Comparison of ENCODE assay signal across 1 cellular context in genomic region chr2:55232084-55232862, GRCh38.
A peak's percentile ranks its signal among the peaks of the same experiment; 100 is the strongest.
TF ChIP-seq lines count a peak whose summit lies in the region.

TSS of gene CLHC1 (minus strand) at chr2:55232293. CDS start at chr2:55222411, 9,882 bp downstream.
TSS of gene RPS27A (plus strand) at chr2:55232688. CDS start at chr2:55232825, 137 bp downstream.

TF ChIP-seq in WTC11, 78 proteins besides CTCF, POLR2A, EP300 and RAD21 (continued from another document and continues in another):
- TF ChIP-seq FOXP4 (CRISPR knock-in tag; IDR thresholded peaks at IDR 0.05) (peak; percentile 27; the same call in 1 of the 2 replicates), ZNF317 (CRISPR knock-in tag; IDR thresholded peaks at IDR 0.05; ENCODE audit: borderline replicate concordance, low read depth) (no peak), CDX4 (CRISPR knock-in tag; IDR thresholded peaks at IDR 0.05; ENCODE audit: borderline replicate concordance) (no peak), ZNF219 (CRISPR knock-in tag; IDR thresholded peaks at IDR 0.05; ENCODE audit: borderline replicate concordance) (no peak; the same call in 1 of the 2 replicates), RELA (CRISPR knock-in tag; IDR thresholded peaks at IDR 0.05; ENCODE audit: borderline replicate concordance) (no peak), MYBL2 (CRISPR knock-in tag; IDR thresholded peaks at IDR 0.05) (0 out of 2 replicates have a peak, but pooled peaks have one; percentile 48), ZNF263 (CRISPR knock-in tag; IDR thresholded peaks at IDR 0.05; ENCODE audit: low read depth) (no peak), ETV6 (CRISPR knock-in tag; IDR thresholded peaks at IDR 0.05) (0 out of 2 replicates have a peak, but pooled peaks have one; percentile 49), ZNF671 (CRISPR knock-in tag; IDR thresholded peaks at IDR 0.05) (no peak), MXD4 (CRISPR knock-in tag; IDR thresholded peaks at IDR 0.05; ENCODE audit: borderline replicate concordance) (no peak), GTF2I (CRISPR knock-in tag; conservative IDR thresholded peaks at IDR 0.05) (no peak), JAZF1 (CRISPR knock-in tag; IDR thresholded peaks at IDR 0.05) (no peak), FOXP1 (CRISPR knock-in tag; IDR thresholded peaks at IDR 0.05; ENCODE audit: borderline replicate concordance) (no peak), OVOL2 (CRISPR knock-in tag; IDR thresholded peaks at IDR 0.05; ENCODE audit: borderline replicate concordance) (no peak), JUN (CRISPR knock-in tag; IDR thresholded peaks at IDR 0.05) (no peak; the same call in 1 of the 2 replicates), E2F1 (CRISPR knock-in tag; IDR thresholded peaks at IDR 0.05) (no peak), SMAD3 (CRISPR knock-in tag; IDR thresholded peaks at IDR 0.05; ENCODE audit: borderline replicate concordance) (no peak), ELF4 (CRISPR knock-in tag; IDR thresholded peaks at IDR 0.05; ENCODE audit: low read depth) (no peak), FOXK1 (CRISPR knock-in tag; IDR thresholded peaks at IDR 0.05) (peak; percentile 17; the same call in 1 of the 2 replicates), SP1 (CRISPR knock-in tag; conservative IDR thresholded peaks at IDR 0.05) (peak; percentile 54), NFE2L1 (CRISPR knock-in tag; IDR thresholded peaks at IDR 0.05) (peak; percentile 45; the same call in 1 of the 2 replicates), ZNF396 (CRISPR knock-in tag; IDR thresholded peaks at IDR 0.05; ENCODE audit: borderline replicate concordance) (no peak), GABPB1 (CRISPR knock-in tag; IDR thresholded peaks at IDR 0.05) (peak; percentile 49; the same call in 1 of the 2 replicates), NR1H2 (CRISPR knock-in tag; IDR thresholded peaks at IDR 0.05) (no peak), NFYB (CRISPR knock-in tag; conservative IDR thresholded peaks at IDR 0.05; ENCODE audit: low read depth) (0 out of 2 replicates have a peak, but pooled peaks have one; percentile 7), ARID4B (CRISPR knock-in tag; IDR thresholded peaks at IDR 0.05; ENCODE audit: borderline replicate concordance) (peak; percentile 70; the same call in 1 of the 2 replicates), HMGXB4 (CRISPR knock-in tag; IDR thresholded peaks at IDR 0.05) (no peak)
- TF ChIP-seq, protein P1, sequence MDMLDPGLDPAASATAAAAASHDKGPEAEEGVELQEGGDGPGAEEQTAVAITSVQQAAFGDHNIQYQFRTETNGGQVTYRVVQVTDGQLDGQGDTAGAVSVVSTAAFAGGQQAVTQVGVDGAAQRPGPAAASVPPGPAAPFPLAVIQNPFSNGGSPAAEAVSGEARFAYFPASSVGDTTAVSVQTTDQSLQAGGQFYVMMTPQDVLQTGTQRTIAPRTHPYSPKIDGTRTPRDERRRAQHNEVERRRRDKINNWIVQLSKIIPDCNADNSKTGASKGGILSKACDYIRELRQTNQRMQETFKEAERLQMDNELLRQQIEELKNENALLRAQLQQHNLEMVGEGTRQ (CRISPR knock-in tag; IDR thresholded peaks at IDR 0.05) = no peak
- TF ChIP-seq, protein P2, sequence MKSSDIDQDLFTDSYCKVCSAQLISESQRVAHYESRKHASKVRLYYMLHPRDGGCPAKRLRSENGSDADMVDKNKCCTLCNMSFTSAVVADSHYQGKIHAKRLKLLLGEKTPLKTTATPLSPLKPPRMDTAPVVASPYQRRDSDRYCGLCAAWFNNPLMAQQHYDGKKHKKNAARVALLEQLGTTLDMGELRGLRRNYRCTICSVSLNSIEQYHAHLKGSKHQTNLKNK (CRISPR knock-in tag; IDR thresholded peaks at IDR 0.05) = no peak
- TF ChIP-seq, protein P3, sequence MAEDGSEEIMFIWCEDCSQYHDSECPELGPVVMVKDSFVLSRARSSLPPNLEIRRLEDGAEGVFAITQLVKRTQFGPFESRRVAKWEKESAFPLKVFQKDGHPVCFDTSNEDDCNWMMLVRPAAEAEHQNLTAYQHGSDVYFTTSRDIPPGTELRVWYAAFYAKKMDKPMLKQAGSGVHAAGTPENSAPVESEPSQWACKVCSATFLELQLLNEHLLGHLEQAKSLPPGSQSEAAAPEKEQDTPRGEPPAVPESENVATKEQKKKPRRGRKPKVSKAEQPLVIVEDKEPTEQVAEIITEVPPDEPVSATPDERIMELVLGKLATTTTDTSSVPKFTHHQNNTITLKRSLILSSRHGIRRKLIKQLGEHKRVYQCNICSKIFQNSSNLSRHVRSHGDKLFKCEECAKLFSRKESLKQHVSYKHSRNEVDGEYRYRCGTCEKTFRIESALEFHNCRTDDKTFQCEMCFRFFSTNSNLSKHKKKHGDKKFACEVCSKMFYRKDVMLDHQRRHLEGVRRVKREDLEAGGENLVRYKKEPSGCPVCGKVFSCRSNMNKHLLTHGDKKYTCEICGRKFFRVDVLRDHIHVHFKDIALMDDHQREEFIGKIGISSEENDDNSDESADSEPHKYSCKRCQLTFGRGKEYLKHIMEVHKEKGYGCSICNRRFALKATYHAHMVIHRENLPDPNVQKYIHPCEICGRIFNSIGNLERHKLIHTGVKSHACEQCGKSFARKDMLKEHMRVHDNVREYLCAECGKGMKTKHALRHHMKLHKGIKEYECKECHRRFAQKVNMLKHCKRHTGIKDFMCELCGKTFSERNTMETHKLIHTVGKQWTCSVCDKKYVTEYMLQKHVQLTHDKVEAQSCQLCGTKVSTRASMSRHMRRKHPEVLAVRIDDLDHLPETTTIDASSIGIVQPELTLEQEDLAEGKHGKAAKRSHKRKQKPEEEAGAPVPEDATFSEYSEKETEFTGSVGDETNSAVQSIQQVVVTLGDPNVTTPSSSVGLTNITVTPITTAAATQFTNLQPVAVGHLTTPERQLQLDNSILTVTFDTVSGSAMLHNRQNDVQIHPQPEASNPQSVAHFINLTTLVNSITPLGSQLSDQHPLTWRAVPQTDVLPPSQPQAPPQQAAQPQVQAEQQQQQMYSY (CRISPR knock-in tag; IDR thresholded peaks at IDR 0.05) = no peak
- TF ChIP-seq, protein P4, sequence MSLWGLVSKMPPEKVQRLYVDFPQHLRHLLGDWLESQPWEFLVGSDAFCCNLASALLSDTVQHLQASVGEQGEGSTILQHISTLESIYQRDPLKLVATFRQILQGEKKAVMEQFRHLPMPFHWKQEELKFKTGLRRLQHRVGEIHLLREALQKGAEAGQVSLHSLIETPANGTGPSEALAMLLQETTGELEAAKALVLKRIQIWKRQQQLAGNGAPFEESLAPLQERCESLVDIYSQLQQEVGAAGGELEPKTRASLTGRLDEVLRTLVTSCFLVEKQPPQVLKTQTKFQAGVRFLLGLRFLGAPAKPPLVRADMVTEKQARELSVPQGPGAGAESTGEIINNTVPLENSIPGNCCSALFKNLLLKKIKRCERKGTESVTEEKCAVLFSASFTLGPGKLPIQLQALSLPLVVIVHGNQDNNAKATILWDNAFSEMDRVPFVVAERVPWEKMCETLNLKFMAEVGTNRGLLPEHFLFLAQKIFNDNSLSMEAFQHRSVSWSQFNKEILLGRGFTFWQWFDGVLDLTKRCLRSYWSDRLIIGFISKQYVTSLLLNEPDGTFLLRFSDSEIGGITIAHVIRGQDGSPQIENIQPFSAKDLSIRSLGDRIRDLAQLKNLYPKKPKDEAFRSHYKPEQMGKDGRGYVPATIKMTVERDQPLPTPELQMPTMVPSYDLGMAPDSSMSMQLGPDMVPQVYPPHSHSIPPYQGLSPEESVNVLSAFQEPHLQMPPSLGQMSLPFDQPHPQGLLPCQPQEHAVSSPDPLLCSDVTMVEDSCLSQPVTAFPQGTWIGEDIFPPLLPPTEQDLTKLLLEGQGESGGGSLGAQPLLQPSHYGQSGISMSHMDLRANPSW (CRISPR knock-in tag; conservative IDR thresholded peaks at IDR 0.05; ENCODE audit: low read depth) = no peak
- TF ChIP-seq, protein P5, sequence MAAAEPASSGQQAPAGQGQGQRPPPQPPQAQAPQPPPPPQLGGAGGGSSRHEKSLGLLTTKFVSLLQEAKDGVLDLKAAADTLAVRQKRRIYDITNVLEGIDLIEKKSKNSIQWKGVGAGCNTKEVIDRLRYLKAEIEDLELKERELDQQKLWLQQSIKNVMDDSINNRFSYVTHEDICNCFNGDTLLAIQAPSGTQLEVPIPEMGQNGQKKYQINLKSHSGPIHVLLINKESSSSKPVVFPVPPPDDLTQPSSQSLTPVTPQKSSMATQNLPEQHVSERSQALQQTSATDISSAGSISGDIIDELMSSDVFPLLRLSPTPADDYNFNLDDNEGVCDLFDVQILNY (CRISPR knock-in tag; IDR thresholded peaks at IDR 0.05) = no peak
- TF ChIP-seq, protein P6, sequence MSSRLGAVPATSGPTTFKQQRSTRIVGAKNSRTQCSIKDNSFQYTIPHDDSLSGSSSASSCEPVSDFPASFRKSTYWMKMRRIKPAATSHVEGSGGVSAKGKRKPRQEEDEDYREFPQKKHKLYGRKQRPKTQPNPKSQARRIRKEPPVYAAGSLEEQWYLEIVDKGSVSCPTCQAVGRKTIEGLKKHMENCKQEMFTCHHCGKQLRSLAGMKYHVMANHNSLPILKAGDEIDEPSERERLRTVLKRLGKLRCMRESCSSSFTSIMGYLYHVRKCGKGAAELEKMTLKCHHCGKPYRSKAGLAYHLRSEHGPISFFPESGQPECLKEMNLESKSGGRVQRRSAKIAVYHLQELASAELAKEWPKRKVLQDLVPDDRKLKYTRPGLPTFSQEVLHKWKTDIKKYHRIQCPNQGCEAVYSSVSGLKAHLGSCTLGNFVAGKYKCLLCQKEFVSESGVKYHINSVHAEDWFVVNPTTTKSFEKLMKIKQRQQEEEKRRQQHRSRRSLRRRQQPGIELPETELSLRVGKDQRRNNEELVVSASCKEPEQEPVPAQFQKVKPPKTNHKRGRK (CRISPR knock-in tag; IDR thresholded peaks at IDR 0.05; ENCODE audit: borderline replicate concordance) = no peak
